ENCODE assay signal across 1 cellular context in the genomic region with DNA sequence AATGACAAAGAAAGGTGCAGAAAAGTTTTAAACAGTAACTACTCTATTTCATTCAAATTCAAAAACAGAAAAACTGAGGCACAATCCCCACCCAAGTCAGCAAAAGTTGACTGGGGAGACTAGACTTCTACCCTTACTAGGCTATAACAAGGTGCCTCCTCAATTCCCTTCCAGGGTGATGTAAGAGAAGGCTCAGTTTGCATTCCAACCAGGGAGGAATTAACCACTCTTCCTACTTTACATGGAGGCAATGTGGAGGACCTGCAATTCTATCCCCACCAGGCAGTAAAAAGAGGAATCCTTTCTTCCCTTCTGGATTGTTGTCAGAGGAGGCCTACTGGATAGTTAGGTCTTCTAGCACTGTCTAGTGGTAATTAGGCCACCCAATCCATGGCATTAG.
TF ChIP-seq lines count a peak whose summit lies in the region.

No MANE protein-coding gene starts in this region.

TF ChIP-seq in endothelial cell of umbilical vein, 7 proteins besides CTCF, POLR2A, EP300 and RAD21:
- TF ChIP-seq EZH2 (IDR thresholded peaks at IDR 0.05; ENCODE audit: borderline replicate concordance, low read depth, low read length, severe bottlenecking) (no peak), MYC (IDR thresholded peaks at IDR 0.05; ENCODE audit: low read depth, low read length) (no peak), POLR2AphosphoS5 (IDR thresholded peaks at IDR 0.05; ENCODE audit: insufficient read depth, low read depth, low read length) (no peak), FOS (IDR thresholded peaks at IDR 0.05; ENCODE audit: borderline replicate concordance, insufficient read depth, low read length) (no peak), JUN (IDR thresholded peaks at IDR 0.05; ENCODE audit: borderline replicate concordance, insufficient read depth, insufficient read length, low read depth) (no peak), GATA2 (IDR thresholded peaks at IDR 0.05; ENCODE audit: insufficient read depth, insufficient read length, low read depth, low read length) (no peak)
- TF ChIP-seq, protein P1, sequence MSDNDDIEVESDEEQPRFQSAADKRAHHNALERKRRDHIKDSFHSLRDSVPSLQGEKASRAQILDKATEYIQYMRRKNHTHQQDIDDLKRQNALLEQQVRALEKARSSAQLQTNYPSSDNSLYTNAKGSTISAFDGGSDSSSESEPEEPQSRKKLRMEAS (IDR thresholded peaks at IDR 0.05; ENCODE audit: insufficient read depth, insufficient read length), result no peak
TF ChIP-seq in endothelial cell of umbilical vein: peak in this region for 0.
